1 cellular context compared by ENCODE assay signal in genomic region chr7:64905547-64905946, GRCh38.
TF ChIP-seq lines count a peak whose summit lies in the region.

No MANE protein-coding gene starts in this region.

TF ChIP-seq in IMR-90, 13 proteins besides CTCF, POLR2A, EP300 and RAD21:
- TF ChIP-seq MXI1 (IDR thresholded peaks at IDR 0.05; ENCODE audit: borderline replicate concordance, low read depth, low read length) (no peak), SMC3 (IDR thresholded peaks at IDR 0.05; ENCODE audit: low read depth, low read length) (no peak), RFX5 (IDR thresholded peaks at IDR 0.05; ENCODE audit: low read depth, low read length) (no peak), NFE2L2 (IDR thresholded peaks at IDR 0.05; ENCODE audit: low read depth, low read length) (no peak), CHD1 (IDR thresholded peaks at IDR 0.05; ENCODE audit: low read depth, low read length) (no peak), MAZ (IDR thresholded peaks at IDR 0.05; ENCODE audit: borderline replicate concordance, low read depth, low read length) (no peak), ELK1 (IDR thresholded peaks at IDR 0.05; ENCODE audit: borderline replicate concordance, low read depth, low read length) (no peak), CEBPB (IDR thresholded peaks at IDR 0.05; ENCODE audit: low read depth, low read length) (no peak), FOS (IDR thresholded peaks at IDR 0.05; ENCODE audit: low read depth, low read length) (no peak), BHLHE40 (IDR thresholded peaks at IDR 0.05; ENCODE audit: low read depth, low read length) (no peak), RCOR1 (IDR thresholded peaks at IDR 0.05; ENCODE audit: insufficient replicate concordance, low read length) (no peak), MAFK (IDR thresholded peaks at IDR 0.05; ENCODE audit: low read depth, low read length) (no peak), USF2 (IDR thresholded peaks at IDR 0.05; ENCODE audit: low read depth, low read length) (no peak)
